31 cellular contexts compared by ENCODE assay signal in the genomic region with DNA sequence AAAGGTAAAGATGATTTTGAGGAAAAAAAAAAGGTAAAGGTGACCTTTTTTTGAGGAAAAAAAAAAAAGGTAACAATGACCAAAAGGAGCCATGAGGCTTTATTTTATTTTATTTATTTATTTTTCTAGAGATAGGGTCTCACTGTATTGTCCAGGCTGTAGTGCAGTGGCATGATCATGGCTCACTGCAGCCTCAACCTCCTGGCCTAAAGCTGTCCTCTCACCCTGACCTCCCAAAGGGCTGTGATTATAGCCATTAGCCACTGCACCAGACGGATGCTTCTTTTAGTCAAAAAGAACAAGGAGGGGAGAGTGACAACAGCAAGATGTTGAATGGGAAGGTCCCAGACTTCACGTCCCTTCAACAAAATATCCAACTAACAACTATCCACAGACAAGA. TPM values are rescaled to one million over a fixed set of nuclear protein-coding genes. Genes with fewer than 3 reads are reported as not detected.
"Had no signal": no experiment of that assay in that cellular context is flagged by ENCODE, and none has a peak within 500 bp of the region (broad histone marks: within the 10 kb centered on the region; RNA-seq: fewer than 3 reads in every experiment).

No MANE protein-coding gene starts in this region.

- H3K27me3 Mint-ChIP-seq: type B pancreatic cell had no signal

- ATAC-seq: stimulated activated effector memory CD8-positive, alpha-beta T cell treated with anti-CD3 and anti-CD28 coated beads, Interleukin-12 subunit alpha, Interleukin-12 subunit beta, amount 100 ng/mL, for 72 hours; stimulated activated memory B cell treated with anti-CD40 and anti-IgM and Interleukin-4, amounts not matched to agents 10 μg/mL and 1 μg/mL and 100 μg/mL, for 72 hours; stimulated activated naive B cell treated with anti-CD40 and anti-IgM and Interleukin-4, amounts not matched to agents 10 μg/mL and 1 μg/mL and 100 μg/mL, for 72 hours; stimulated activated naive CD8-positive, alpha-beta T cell treated with anti-CD3 and anti-CD28 coated beads, Interleukin-15, amount 100 ng/mL, for 72 hours; stimulated activated naive CD8-positive, alpha-beta T cell treated with anti-CD3 and anti-CD28 coated beads, Interleukin-15, Interleukin-2, amounts not matched to agents 100 U/mL and 50 U/mL, for 24 hours; upper lobe of right lung had no signal

- H3K4me1 Mint-ChIP-seq: stimulated activated effector memory CD8-positive, alpha-beta T cell treated with anti-CD3 and anti-CD28 coated beads, Interleukin-12 subunit alpha, Interleukin-12 subunit beta, amount 100 ng/mL, for 72 hours; stimulated activated memory B cell treated with anti-CD40 and anti-IgM and Interleukin-4, amounts not matched to agents 10 μg/mL and 1 μg/mL and 100 μg/mL, for 72 hours; stimulated activated naive B cell treated with anti-CD40 and anti-IgM and Interleukin-4, amounts not matched to agents 10 μg/mL and 1 μg/mL and 100 μg/mL, for 72 hours; stimulated activated naive CD8-positive, alpha-beta T cell treated with anti-CD3 and anti-CD28 coated beads, Interleukin-15, amount 100 ng/mL, for 72 hours had no signal

- H3K36me3 Mint-ChIP-seq: stimulated activated effector memory CD8-positive, alpha-beta T cell treated with anti-CD3 and anti-CD28 coated beads, Interleukin-12 subunit alpha, Interleukin-12 subunit beta, amount 100 ng/mL, for 72 hours; stimulated activated memory B cell treated with anti-CD40 and anti-IgM and Interleukin-4, amounts not matched to agents 10 μg/mL and 1 μg/mL and 100 μg/mL, for 72 hours; type B pancreatic cell had no signal

- H3K9me3 Mint-ChIP-seq: stimulated activated effector memory CD8-positive, alpha-beta T cell treated with anti-CD3 and anti-CD28 coated beads, Interleukin-12 subunit alpha, Interleukin-12 subunit beta, amount 100 ng/mL, for 72 hours; stimulated activated memory B cell treated with anti-CD40 and anti-IgM and Interleukin-4, amounts not matched to agents 10 μg/mL and 1 μg/mL and 100 μg/mL, for 72 hours; stimulated activated naive CD8-positive, alpha-beta T cell treated with anti-CD3 and anti-CD28 coated beads, Interleukin-15, Interleukin-2, amounts not matched to agents 100 ng/mL and 50 ng/mL, for 24 hours; type B pancreatic cell had no signal

- H3K36me3 ChIP-seq: stomach, suprapubic skin, thoracic aorta, thyroid gland, tibial artery, tibial nerve, transverse colon, upper lobe of left lung, upper lobe of right lung, uterus, vagina had no signal

- H3K27ac ChIP-seq: stomach, suprapubic skin, testis, thoracic aorta, thyroid gland, tibial artery, tibial nerve, transverse colon, upper lobe of left lung, upper lobe of right lung, uterus, vagina had no signal

- H3K27me3 ChIP-seq: suprapubic skin, testis, thyroid gland, tibial artery, tibial nerve, transverse colon, upper lobe of left lung, upper lobe of right lung, uterus, vagina had no signal

- H3K4me3 Mint-ChIP-seq: stimulated activated effector memory CD8-positive, alpha-beta T cell treated with anti-CD3 and anti-CD28 coated beads, Interleukin-12 subunit alpha, Interleukin-12 subunit beta, amount 100 ng/mL, for 72 hours; stimulated activated memory B cell treated with anti-CD40 and anti-IgM and Interleukin-4, amounts not matched to agents 10 μg/mL and 1 μg/mL and 100 μg/mL, for 72 hours; stimulated activated naive B cell treated with anti-CD40 and anti-IgM and Interleukin-4, amounts not matched to agents 10 μg/mL and 1 μg/mL and 100 μg/mL, for 72 hours; stimulated activated naive CD8-positive, alpha-beta T cell treated with anti-CD3 and anti-CD28 coated beads, Interleukin-15, amount 100 ng/mL, for 72 hours; stimulated activated naive CD8-positive, alpha-beta T cell treated with anti-CD3 and anti-CD28 coated beads, Interleukin-15, Interleukin-2, amounts not matched to agents 100 ng/mL and 50 ng/mL, for 24 hours; type B pancreatic cell had no signal

- H3K4me3 ChIP-seq: stomach, suprapubic skin, testis, thoracic aorta, thyroid gland, tibial artery, tibial nerve, transverse colon, upper lobe of left lung, upper lobe of right lung, uterus, vagina had no signal

- H3K27ac Mint-ChIP-seq: stimulated activated effector memory CD8-positive, alpha-beta T cell treated with anti-CD3 and anti-CD28 coated beads, Interleukin-12 subunit alpha, Interleukin-12 subunit beta, amount 100 ng/mL, for 72 hours; stimulated activated memory B cell treated with anti-CD40 and anti-IgM and Interleukin-4, amounts not matched to agents 10 μg/mL and 1 μg/mL and 100 μg/mL, for 72 hours; stimulated activated naive B cell treated with anti-CD40 and anti-IgM and Interleukin-4, amounts not matched to agents 10 μg/mL and 1 μg/mL and 100 μg/mL, for 72 hours; stimulated activated naive CD8-positive, alpha-beta T cell treated with anti-CD3 and anti-CD28 coated beads, Interleukin-15, amount 100 ng/mL, for 72 hours; stimulated activated naive CD8-positive, alpha-beta T cell treated with anti-CD3 and anti-CD28 coated beads, Interleukin-15, Interleukin-2, amounts not matched to agents 100 ng/mL and 50 ng/mL, for 24 hours had no signal

- H3K9me3 ChIP-seq: stomach, suprapubic skin, testis, thoracic aorta, thyroid gland, transverse colon, upper lobe of left lung, upper lobe of right lung, uterus, vagina had no signal

- DNase-seq: stimulated activated CD4-positive, alpha-beta T cell treated with anti-CD3 and anti-CD28 coated beads, Interleukin-2, amount 100 ng/mL, for 48 hours; stimulated activated CD4-positive, alpha-beta T cell treated with anti-CD3 and anti-CD28 coated beads, Interleukin-4, amount 100 ng/mL, for 1 hour; stimulated activated CD4-positive, alpha-beta T cell treated with anti-CD3 and anti-CD28 coated beads, Interleukin-4, amount 100 ng/mL, for 24 hours; stimulated activated CD4-positive, alpha-beta T cell treated with anti-CD3 and anti-CD28 coated beads, Interleukin-4, amount 100 ng/mL, for 4 hours; stimulated activated CD8-positive, alpha-beta memory T cell treated with anti-CD3 and anti-CD28 coated beads, Interleukin-4, amount 100 ng/mL, for 48 hours; stimulated activated naive B cell treated with anti-CD40 and anti-IgM and Interleukin-4, amounts not matched to agents 10 μg/mL and 1 μg/mL and 100 μg/mL, for 72 hours; stimulated activated naive CD4-positive, alpha-beta T cell; stimulated activated naive CD4-positive, alpha-beta T cell treated with Interleukin-2 at 50 U/mL for 16 hours; stimulated activated naive CD8-positive, alpha-beta T cell treated with anti-CD3 and anti-CD28 coated beads, Interleukin-15, amount 100 ng/mL, for 72 hours; stimulated activated naive CD8-positive, alpha-beta T cell treated with anti-CD3 and anti-CD28 coated beads, Interleukin-15, Interleukin-2, amounts not matched to agents 100 U/mL and 50 U/mL, for 24 hours; stomach; substantia nigra; testis; thyroid gland; tibial artery; transverse colon; trophoblast cell; upper lobe of left lung; upper lobe of right lung; uterus had no signal

- FAIRE-seq: urothelium cell line had no signal

- H3K4me1 ChIP-seq: stomach, testis, thyroid gland, tibial artery, tibial nerve, transverse colon, upper lobe of left lung, upper lobe of right lung, uterus, vagina had no signal

RNA-seq across cellular contexts. Expression of gene LRIT3, which starts 30.4 kb away (rescaled TPM):
- total RNA-seq: vagina had no signal

RNA-seq across cellular contexts. Expression of gene EGF, which starts 34.3 kb away (rescaled TPM):
- total RNA-seq: subcutaneous adipose tissue, thoracic aorta had no signal

RNA-seq across cellular contexts. Expression of gene RRH, which starts 50.6 kb away (rescaled TPM):
- total RNA-seq: transverse colon, upper lobe of right lung, vagina had no signal
- polyA plus RNA-seq: stomach, urinary bladder had no signal
